Comparison of ENCODE assay signal across 8 cellular contexts in genomic region chr14:71321556-71322315, GRCh38. TPM values are rescaled to one million over a fixed set of nuclear protein-coding genes. Genes with fewer than 3 reads are reported as not detected.
A peak's percentile ranks its signal among the peaks of the same experiment; 100 is the strongest.
DNase-seq lines count a peak whose midpoint lies in the region; ATAC-seq and TF ChIP-seq lines count a peak whose summit lies in the region.

No MANE protein-coding gene starts in this region.

- H3K4me3 Mint-ChIP-seq in activated naive CD8-positive, alpha-beta T cell treated with anti-CD3 and anti-CD28 coated beads, Interleukin-2, amount 10 ng/mL, durations not matched to agents 7 days and 5 days, result peak overlapping the region; percentile 84

- POLR2A ChIA-PET in activated naive CD8-positive, alpha-beta T cell treated with anti-CD3 and anti-CD28 coated beads, Interleukin-2, amount 10 ng/mL, durations not matched to agents 7 days and 5 days (lab: Charles Lee), result interaction anchor here (0.6 to 2.9 kb wide), 21 partner anchors 31 to 428 kb away, joined by 3 to 44 read pairs (median 4); no protein-coding TSS in a partner anchor

- peak; percentile 44 to 60 for DNase-seq in cardiac muscle cell (ENCODE audit: low read depth in 1 of 2, low spot score in 1 of 2)
- DNase-seq in Right ventricle myocardium superior, result no peak
- peak; percentile 77 for DNase-seq in NCI-H2171 treated with DMSO at 0.1 percent for 48 hours (lab: John Stamatoyannopoulos, UW)
- DNase-seq in activated naive CD8-positive, alpha-beta T cell treated with anti-CD3 and anti-CD28 coated beads, Interleukin-2, amount 10 ng/mL, durations not matched to agents 7 days and 5 days, result no peak
- peak; percentile 59 for DNase-seq in hepatocyte (ENCODE audit: low spot score)
- no peak for DNase-seq in UCSD-AML1 (lab: John Stamatoyannopoulos, UW; ENCODE audit: unreplicated experiment)
- no peak for DNase-seq in 8988T

- no peak for ATAC-seq in Right ventricle myocardium superior (ENCODE audit: poor library complexity)
- ATAC-seq in activated naive CD8-positive, alpha-beta T cell treated with anti-CD3 and anti-CD28 coated beads, Interleukin-2, amount 10 ng/mL, durations not matched to agents 7 days and 5 days (ENCODE audit: low read depth), result no peak

- no peaks in the 10 kb centered on the region for H3K36me3 ChIP-seq in cardiac muscle cell
- no peaks in the 10 kb centered on the region for H3K36me3 ChIP-seq in hepatocyte (replicated peaks; ENCODE audit: insufficient read depth, low read depth)
- H3K36me3 ChIP-seq in rectal smooth muscle tissue (ENCODE audit: control insufficient read depth, insufficient read depth, low read length), result no peaks in the 10 kb centered on the region

- H3K4me3 ChIP-seq in cardiac muscle cell (peak overlapping the region; percentile 90), hepatocyte (peak overlapping the region; percentile 96), rectal smooth muscle tissue (ENCODE audit: low read length) (peak overlapping the region; percentile 89)

- H3K27me3 Mint-ChIP-seq in activated naive CD8-positive, alpha-beta T cell treated with anti-CD3 and anti-CD28 coated beads, Interleukin-2, amount 10 ng/mL, durations not matched to agents 7 days and 5 days, result no peaks in the 10 kb centered on the region

- WGBS in hepatocyte (ENCODE audit: low lambda C conversion rate, missing lambda C conversion rate), result 2% methylated on average over 26 of the region's 26 CpGs

- H4K20me1 ChIP-seq in hepatocyte (ENCODE audit: insufficient read depth, poor library complexity, severe bottlenecking), result no peaks in the 10 kb centered on the region

- TF ChIP-seq CTCF in cardiac muscle cell (IDR thresholded peaks at IDR 0.05; ENCODE audit: low read depth, low read length) (no peak), hepatocyte (IDR thresholded peaks at IDR 0.05; ENCODE audit: poor library complexity) (no peak)

- H3K9ac ChIP-seq in rectal smooth muscle tissue (ENCODE audit: low read length), result peak overlapping the region; percentile 84

- H3K27ac ChIP-seq in cardiac muscle cell (peak overlapping the region; percentile 81), hepatocyte (peak overlapping the region; percentile 98), rectal smooth muscle tissue (ENCODE audit: low read depth, low read length) (peak overlapping the region; percentile 96)

- H3K4me1 Mint-ChIP-seq in activated naive CD8-positive, alpha-beta T cell treated with anti-CD3 and anti-CD28 coated beads, Interleukin-2, amount 10 ng/mL, durations not matched to agents 7 days and 5 days, result peaks cover 48% of the 10 kb centered on the region

- peaks cover 3% of the 10 kb centered on the region for H3K36me3 Mint-ChIP-seq in activated naive CD8-positive, alpha-beta T cell treated with anti-CD3 and anti-CD28 coated beads, Interleukin-2, amount 10 ng/mL, durations not matched to agents 7 days and 5 days

- peaks cover 44% of the 10 kb centered on the region for H3K79me2 ChIP-seq in hepatocyte

- peak overlapping the region; percentile 85 for H2AFZ ChIP-seq in hepatocyte

- H3K27me3 ChIP-seq in cardiac muscle cell (no peaks in the 10 kb centered on the region), hepatocyte (no peaks in the 10 kb centered on the region), rectal smooth muscle tissue (ENCODE audit: control insufficient read depth, insufficient read depth, low read length) (no peaks in the 10 kb centered on the region)

- peak overlapping the region; percentile 83 for H3K4me2 ChIP-seq in hepatocyte

- H3K9me3 Mint-ChIP-seq in activated naive CD8-positive, alpha-beta T cell treated with anti-CD3 and anti-CD28 coated beads, Interleukin-2, amount 10 ng/mL, durations not matched to agents 7 days and 5 days, result no peaks in the 10 kb centered on the region

- H3K4me1 ChIP-seq in cardiac muscle cell (ENCODE audit: low read depth) (peaks cover 27% of the 10 kb centered on the region), hepatocyte (ENCODE audit: insufficient read depth) (peaks cover 14% of the 10 kb centered on the region), rectal smooth muscle tissue (ENCODE audit: control insufficient read depth, insufficient read depth, low read length) (peaks cover 5% of the 10 kb centered on the region)

- peak overlapping the region; percentile 89 for H3K27ac Mint-ChIP-seq in activated naive CD8-positive, alpha-beta T cell treated with anti-CD3 and anti-CD28 coated beads, Interleukin-2, amount 10 ng/mL, durations not matched to agents 7 days and 5 days

- H3K9me3 ChIP-seq in cardiac muscle cell (ENCODE audit: low read depth) (no peaks in the 10 kb centered on the region), hepatocyte (ENCODE audit: low read depth) (no peaks in the 10 kb centered on the region)

- H3K9me2 ChIP-seq in hepatocyte (replicated peaks; ENCODE audit: insufficient read depth), result no peaks in the 10 kb centered on the region

- intact Hi-C loops in Right ventricle myocardium superior (cut with DNase I), result loop anchor here (10.0 kb wide), 1 partner anchor 213 kb away; no protein-coding TSS in a partner anchor

RNA-seq across cellular contexts. Expression of gene SIPA1L1, which starts 1.5 kb away (rescaled TPM):
- total RNA-seq in cardiac muscle cell (10.7 and 20.0 TPM in 2 replicates), Right ventricle myocardium superior (5.2 TPM), hepatocyte (36.0 and 41.4 TPM in 2 replicates)
- polyA plus RNA-seq in cardiac muscle cell (20.5 and 23.7 TPM in 2 replicates), hepatocyte (41.4 and 42.5 TPM in 2 replicates)
- 10 to 100 TPM; 45.8 to 48.7 TPM for total RNA-seq in activated naive CD8-positive, alpha-beta T cell treated with anti-CD3 and anti-CD28 coated beads, Interleukin-2, amount 10 ng/mL, durations not matched to agents 7 days and 5 days

Comparison
In these comparisons a context has a peak if more than half of its experiments do, and no peak if none do; other contexts are left out.
1. DNase-seq: peak in cardiac muscle cell (2 of 2), NCI-H2171 treated with DMSO at 0.1 percent for 48 hours (single experiment) and hepatocyte (single experiment); none in Right ventricle myocardium superior (single experiment), activated naive CD8-positive, alpha-beta T cell treated with anti-CD3 and anti-CD28 coated beads, Interleukin-2, amount 10 ng/mL, durations not matched to agents 7 days and 5 days (single experiment), UCSD-AML1 (single experiment) and 8988T (single experiment).
2. Peak in every context shown above with its lines, with median percentiles within 50 percentile points of each other: H3K27ac ChIP-seq and H3K4me3 ChIP-seq.